Comparison of ENCODE assay signal across 1 cellular context in the genomic region with DNA sequence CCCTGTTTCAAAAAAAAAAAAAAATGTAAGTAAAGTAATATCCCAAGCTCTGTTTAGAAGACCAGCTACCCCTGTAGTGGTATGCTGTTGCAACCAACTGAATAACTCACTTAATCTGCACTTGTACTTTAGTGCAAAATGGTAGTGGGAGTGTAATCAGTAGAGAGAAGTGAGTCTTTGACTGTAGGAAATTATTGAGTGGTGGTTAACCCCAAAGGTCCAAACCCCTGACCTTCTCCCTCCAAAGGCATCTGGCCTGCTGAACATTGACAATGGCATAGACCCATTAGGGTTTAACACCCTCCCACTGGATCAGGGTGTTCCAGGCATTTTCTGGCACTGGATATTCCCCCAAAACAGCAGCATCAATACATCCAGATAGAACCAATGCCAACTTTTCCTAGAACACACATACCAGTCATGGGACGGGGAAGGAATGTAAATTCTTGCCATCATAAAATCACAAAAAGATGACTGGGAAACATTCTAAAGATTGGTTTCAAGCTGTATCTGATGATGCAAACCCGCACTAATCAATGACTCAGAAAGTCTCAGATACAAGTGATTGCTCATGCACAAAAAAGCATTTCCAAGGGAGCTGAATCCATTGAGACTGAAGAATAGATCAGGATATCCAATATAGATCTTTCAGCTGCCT.
TF ChIP-seq lines count a peak whose summit lies in the region.

No MANE protein-coding gene starts in this region.

TF ChIP-seq in GM12878, 131 proteins besides CTCF, POLR2A, EP300 and RAD21:
- TF ChIP-seq NR2F1 (conservative IDR thresholded peaks at IDR 0.05) = peak; percentile 80; the same call in 1 of the 2 replicates
- no peak for TF ChIP-seq NR2C2 (IDR thresholded peaks at IDR 0.05; ENCODE audit: borderline replicate concordance, control insufficient read depth, insufficient read length, low read depth)
- TF ChIP-seq CEBPZ (IDR thresholded peaks at IDR 0.05; ENCODE audit: low read depth, low read length) = no peak
- TF ChIP-seq IKZF2 (IDR thresholded peaks at IDR 0.05) = peak; percentile 35 to 50; a peak in 1 of 4 replicates
- TF ChIP-seq IKZF1 (conservative IDR thresholded peaks at IDR 0.05) = peak; percentile 65; the same call in 1 of the 2 replicates
- peak; percentile 61 for TF ChIP-seq JUNB (IDR thresholded peaks at IDR 0.05)
